ENCODE assay signal across 1 cellular context in the genomic region with DNA sequence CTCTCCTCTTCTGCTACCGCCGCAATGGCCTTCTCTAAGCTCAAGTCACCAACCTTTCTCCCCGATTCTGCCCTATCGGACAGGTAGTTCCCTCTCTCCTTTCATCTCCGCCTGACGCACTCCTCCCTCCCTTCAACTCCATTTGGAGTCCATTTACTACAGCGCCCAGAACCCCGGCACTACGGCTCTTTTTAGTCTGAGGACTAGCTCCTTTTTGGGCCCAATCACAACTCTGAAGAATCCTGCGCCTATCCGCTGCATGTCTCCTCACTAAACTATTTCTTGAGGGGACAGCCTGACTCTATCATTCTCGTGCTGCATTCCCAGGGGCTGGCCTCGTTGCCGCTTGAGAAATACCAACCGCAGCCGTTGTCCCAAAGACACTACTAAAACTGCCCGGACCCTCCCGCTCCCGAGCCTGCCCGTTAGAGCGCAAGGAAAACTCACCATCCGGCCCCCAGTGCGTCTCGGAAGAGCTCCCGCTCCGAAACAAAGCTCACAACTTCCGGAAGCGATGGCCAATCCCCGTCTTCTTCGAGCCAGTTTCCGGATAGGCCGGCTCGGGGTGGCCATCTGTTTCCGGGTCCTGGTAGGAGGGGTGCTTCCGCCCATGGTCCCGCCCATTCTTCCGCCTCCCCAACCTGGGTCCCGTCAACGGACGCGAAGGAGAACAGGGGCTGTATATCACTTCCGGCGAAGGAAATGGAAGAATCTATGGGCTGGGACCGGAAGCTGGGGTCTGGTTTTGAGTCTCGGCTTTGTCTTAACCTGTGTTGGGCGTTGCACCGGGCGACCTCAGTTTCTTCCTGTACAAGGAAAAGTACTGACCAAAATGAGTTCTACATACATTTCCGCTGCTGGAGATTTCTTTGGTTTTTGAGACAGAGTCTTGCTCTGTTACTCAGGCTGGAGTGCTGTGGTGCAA.
TF ChIP-seq lines count a peak whose summit lies in the region.

A gene (minus strand): TSS at position 491 of the 925 bp plus-strand sequence. CDS start 2,776 bp downstream, outside the sequence.

TF ChIP-seq in WTC11, 78 proteins besides CTCF, POLR2A, EP300 and RAD21 (continued from another document):
- TF ChIP-seq, protein P1, sequence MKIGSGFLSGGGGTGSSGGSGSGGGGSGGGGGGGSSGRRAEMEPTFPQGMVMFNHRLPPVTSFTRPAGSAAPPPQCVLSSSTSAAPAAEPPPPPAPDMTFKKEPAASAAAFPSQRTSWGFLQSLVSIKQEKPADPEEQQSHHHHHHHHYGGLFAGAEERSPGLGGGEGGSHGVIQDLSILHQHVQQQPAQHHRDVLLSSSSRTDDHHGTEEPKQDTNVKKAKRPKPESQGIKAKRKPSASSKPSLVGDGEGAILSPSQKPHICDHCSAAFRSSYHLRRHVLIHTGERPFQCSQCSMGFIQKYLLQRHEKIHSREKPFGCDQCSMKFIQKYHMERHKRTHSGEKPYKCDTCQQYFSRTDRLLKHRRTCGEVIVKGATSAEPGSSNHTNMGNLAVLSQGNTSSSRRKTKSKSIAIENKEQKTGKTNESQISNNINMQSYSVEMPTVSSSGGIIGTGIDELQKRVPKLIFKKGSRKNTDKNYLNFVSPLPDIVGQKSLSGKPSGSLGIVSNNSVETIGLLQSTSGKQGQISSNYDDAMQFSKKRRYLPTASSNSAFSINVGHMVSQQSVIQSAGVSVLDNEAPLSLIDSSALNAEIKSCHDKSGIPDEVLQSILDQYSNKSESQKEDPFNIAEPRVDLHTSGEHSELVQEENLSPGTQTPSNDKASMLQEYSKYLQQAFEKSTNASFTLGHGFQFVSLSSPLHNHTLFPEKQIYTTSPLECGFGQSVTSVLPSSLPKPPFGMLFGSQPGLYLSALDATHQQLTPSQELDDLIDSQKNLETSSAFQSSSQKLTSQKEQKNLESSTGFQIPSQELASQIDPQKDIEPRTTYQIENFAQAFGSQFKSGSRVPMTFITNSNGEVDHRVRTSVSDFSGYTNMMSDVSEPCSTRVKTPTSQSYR (CRISPR knock-in tag; IDR thresholded peaks at IDR 0.05) = no peak
- peak; percentile 57; the same call in 1 of the 2 replicates for TF ChIP-seq NFYB (CRISPR knock-in tag; conservative IDR thresholded peaks at IDR 0.05; ENCODE audit: low read depth)
- TF ChIP-seq JUN (CRISPR knock-in tag; IDR thresholded peaks at IDR 0.05) = no peak
- TF ChIP-seq ZBTB21 (CRISPR knock-in tag; IDR thresholded peaks at IDR 0.05; ENCODE audit: borderline replicate concordance) = no peak
- peak; percentile 95 for TF ChIP-seq SP1 (CRISPR knock-in tag; conservative IDR thresholded peaks at IDR 0.05)
- TF ChIP-seq, protein P2, sequence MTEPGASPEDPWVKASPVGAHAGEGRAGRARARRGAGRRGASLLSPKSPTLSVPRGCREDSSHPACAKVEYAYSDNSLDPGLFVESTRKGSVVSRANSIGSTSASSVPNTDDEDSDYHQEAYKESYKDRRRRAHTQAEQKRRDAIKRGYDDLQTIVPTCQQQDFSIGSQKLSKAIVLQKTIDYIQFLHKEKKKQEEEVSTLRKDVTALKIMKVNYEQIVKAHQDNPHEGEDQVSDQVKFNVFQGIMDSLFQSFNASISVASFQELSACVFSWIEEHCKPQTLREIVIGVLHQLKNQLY (CRISPR knock-in tag; IDR thresholded peaks at IDR 0.05) = no peak
- peak; percentile 43; the same call in 1 of the 2 replicates for TF ChIP-seq CREM (CRISPR knock-in tag; IDR thresholded peaks at IDR 0.05)
- TF ChIP-seq, protein P3, sequence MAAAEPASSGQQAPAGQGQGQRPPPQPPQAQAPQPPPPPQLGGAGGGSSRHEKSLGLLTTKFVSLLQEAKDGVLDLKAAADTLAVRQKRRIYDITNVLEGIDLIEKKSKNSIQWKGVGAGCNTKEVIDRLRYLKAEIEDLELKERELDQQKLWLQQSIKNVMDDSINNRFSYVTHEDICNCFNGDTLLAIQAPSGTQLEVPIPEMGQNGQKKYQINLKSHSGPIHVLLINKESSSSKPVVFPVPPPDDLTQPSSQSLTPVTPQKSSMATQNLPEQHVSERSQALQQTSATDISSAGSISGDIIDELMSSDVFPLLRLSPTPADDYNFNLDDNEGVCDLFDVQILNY (CRISPR knock-in tag; IDR thresholded peaks at IDR 0.05) = no peak
- TF ChIP-seq ZNF396 (CRISPR knock-in tag; IDR thresholded peaks at IDR 0.05; ENCODE audit: borderline replicate concordance) = peak; percentile 87; the same call in 1 of the 2 replicates
- peak; percentile 96 for TF ChIP-seq ETV6 (CRISPR knock-in tag; IDR thresholded peaks at IDR 0.05)
- TF ChIP-seq, protein P4, sequence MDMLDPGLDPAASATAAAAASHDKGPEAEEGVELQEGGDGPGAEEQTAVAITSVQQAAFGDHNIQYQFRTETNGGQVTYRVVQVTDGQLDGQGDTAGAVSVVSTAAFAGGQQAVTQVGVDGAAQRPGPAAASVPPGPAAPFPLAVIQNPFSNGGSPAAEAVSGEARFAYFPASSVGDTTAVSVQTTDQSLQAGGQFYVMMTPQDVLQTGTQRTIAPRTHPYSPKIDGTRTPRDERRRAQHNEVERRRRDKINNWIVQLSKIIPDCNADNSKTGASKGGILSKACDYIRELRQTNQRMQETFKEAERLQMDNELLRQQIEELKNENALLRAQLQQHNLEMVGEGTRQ (CRISPR knock-in tag; IDR thresholded peaks at IDR 0.05) = no peak
- peak; percentile 85 for TF ChIP-seq FOXK1 (CRISPR knock-in tag; IDR thresholded peaks at IDR 0.05)
- TF ChIP-seq TEAD4 (CRISPR knock-in tag; IDR thresholded peaks at IDR 0.05) = no peak
- TF ChIP-seq, protein P5, sequence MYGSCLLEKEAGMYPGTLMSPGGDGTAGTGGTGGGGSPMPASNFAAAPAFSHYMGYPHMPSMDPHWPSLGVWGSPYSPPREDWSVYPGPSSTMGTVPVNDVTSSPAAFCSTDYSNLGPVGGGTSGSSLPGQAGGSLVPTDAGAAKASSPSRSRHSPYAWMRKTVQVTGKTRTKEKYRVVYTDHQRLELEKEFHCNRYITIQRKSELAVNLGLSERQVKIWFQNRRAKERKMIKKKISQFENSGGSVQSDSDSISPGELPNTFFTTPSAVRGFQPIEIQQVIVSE (CRISPR knock-in tag; IDR thresholded peaks at IDR 0.05; ENCODE audit: borderline replicate concordance) = no peak
- TF ChIP-seq, protein P6, sequence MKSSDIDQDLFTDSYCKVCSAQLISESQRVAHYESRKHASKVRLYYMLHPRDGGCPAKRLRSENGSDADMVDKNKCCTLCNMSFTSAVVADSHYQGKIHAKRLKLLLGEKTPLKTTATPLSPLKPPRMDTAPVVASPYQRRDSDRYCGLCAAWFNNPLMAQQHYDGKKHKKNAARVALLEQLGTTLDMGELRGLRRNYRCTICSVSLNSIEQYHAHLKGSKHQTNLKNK (CRISPR knock-in tag; IDR thresholded peaks at IDR 0.05) = no peak
- peak; percentile 82 for TF ChIP-seq NR2C2 (CRISPR knock-in tag; IDR thresholded peaks at IDR 0.05)
- TF ChIP-seq, protein P7, sequence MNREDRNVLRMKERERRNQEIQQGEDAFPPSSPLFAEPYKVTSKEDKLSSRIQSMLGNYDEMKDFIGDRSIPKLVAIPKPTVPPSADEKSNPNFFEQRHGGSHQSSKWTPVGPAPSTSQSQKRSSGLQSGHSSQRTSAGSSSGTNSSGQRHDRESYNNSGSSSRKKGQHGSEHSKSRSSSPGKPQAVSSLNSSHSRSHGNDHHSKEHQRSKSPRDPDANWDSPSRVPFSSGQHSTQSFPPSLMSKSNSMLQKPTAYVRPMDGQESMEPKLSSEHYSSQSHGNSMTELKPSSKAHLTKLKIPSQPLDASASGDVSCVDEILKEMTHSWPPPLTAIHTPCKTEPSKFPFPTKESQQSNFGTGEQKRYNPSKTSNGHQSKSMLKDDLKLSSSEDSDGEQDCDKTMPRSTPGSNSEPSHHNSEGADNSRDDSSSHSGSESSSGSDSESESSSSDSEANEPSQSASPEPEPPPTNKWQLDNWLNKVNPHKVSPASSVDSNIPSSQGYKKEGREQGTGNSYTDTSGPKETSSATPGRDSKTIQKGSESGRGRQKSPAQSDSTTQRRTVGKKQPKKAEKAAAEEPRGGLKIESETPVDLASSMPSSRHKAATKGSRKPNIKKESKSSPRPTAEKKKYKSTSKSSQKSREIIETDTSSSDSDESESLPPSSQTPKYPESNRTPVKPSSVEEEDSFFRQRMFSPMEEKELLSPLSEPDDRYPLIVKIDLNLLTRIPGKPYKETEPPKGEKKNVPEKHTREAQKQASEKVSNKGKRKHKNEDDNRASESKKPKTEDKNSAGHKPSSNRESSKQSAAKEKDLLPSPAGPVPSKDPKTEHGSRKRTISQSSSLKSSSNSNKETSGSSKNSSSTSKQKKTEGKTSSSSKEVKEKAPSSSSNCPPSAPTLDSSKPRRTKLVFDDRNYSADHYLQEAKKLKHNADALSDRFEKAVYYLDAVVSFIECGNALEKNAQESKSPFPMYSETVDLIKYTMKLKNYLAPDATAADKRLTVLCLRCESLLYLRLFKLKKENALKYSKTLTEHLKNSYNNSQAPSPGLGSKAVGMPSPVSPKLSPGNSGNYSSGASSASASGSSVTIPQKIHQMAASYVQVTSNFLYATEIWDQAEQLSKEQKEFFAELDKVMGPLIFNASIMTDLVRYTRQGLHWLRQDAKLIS (CRISPR knock-in tag; IDR thresholded peaks at IDR 0.05; ENCODE audit: borderline replicate concordance) = 0 out of 2 replicates have a peak, but pooled peaks have one; percentile 21
- peak; percentile 90 for TF ChIP-seq GABPB1 (CRISPR knock-in tag; IDR thresholded peaks at IDR 0.05)
- TF ChIP-seq, protein P8, sequence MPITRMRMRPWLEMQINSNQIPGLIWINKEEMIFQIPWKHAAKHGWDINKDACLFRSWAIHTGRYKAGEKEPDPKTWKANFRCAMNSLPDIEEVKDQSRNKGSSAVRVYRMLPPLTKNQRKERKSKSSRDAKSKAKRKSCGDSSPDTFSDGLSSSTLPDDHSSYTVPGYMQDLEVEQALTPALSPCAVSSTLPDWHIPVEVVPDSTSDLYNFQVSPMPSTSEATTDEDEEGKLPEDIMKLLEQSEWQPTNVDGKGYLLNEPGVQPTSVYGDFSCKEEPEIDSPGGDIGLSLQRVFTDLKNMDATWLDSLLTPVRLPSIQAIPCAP (CRISPR knock-in tag; IDR thresholded peaks at IDR 0.05) = no peak
- TF ChIP-seq, protein P9, sequence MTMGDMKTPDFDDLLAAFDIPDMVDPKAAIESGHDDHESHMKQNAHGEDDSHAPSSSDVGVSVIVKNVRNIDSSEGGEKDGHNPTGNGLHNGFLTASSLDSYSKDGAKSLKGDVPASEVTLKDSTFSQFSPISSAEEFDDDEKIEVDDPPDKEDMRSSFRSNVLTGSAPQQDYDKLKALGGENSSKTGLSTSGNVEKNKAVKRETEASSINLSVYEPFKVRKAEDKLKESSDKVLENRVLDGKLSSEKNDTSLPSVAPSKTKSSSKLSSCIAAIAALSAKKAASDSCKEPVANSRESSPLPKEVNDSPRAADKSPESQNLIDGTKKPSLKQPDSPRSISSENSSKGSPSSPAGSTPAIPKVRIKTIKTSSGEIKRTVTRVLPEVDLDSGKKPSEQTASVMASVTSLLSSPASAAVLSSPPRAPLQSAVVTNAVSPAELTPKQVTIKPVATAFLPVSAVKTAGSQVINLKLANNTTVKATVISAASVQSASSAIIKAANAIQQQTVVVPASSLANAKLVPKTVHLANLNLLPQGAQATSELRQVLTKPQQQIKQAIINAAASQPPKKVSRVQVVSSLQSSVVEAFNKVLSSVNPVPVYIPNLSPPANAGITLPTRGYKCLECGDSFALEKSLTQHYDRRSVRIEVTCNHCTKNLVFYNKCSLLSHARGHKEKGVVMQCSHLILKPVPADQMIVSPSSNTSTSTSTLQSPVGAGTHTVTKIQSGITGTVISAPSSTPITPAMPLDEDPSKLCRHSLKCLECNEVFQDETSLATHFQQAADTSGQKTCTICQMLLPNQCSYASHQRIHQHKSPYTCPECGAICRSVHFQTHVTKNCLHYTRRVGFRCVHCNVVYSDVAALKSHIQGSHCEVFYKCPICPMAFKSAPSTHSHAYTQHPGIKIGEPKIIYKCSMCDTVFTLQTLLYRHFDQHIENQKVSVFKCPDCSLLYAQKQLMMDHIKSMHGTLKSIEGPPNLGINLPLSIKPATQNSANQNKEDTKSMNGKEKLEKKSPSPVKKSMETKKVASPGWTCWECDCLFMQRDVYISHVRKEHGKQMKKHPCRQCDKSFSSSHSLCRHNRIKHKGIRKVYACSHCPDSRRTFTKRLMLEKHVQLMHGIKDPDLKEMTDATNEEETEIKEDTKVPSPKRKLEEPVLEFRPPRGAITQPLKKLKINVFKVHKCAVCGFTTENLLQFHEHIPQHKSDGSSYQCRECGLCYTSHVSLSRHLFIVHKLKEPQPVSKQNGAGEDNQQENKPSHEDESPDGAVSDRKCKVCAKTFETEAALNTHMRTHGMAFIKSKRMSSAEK (CRISPR knock-in tag; IDR thresholded peaks at IDR 0.05; ENCODE audit: borderline replicate concordance) = 0 out of 2 replicates have a peak, but pooled peaks have one; percentile 20
- TF ChIP-seq, protein P10, sequence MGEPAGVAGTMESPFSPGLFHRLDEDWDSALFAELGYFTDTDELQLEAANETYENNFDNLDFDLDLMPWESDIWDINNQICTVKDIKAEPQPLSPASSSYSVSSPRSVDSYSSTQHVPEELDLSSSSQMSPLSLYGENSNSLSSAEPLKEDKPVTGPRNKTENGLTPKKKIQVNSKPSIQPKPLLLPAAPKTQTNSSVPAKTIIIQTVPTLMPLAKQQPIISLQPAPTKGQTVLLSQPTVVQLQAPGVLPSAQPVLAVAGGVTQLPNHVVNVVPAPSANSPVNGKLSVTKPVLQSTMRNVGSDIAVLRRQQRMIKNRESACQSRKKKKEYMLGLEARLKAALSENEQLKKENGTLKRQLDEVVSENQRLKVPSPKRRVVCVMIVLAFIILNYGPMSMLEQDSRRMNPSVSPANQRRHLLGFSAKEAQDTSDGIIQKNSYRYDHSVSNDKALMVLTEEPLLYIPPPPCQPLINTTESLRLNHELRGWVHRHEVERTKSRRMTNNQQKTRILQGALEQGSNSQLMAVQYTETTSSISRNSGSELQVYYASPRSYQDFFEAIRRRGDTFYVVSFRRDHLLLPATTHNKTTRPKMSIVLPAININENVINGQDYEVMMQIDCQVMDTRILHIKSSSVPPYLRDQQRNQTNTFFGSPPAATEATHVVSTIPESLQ (CRISPR knock-in tag; IDR thresholded peaks at IDR 0.05) = 0 out of 2 replicates have a peak, but pooled peaks have one; percentile 9
TF ChIP-seq in WTC11: peak in this region for 17.
